20 cellular contexts compared by ENCODE assay signal in genomic region chr5:137822983-137823382, GRCh38. TPM values are rescaled to one million over a fixed set of nuclear protein-coding genes. Genes with fewer than 3 reads are reported as not detected.
DNase-seq lines count a peak whose midpoint lies in the region; ATAC-seq, FAIRE-seq and TF ChIP-seq lines count a peak whose summit lies in the region.
"Had no signal": no experiment of that assay in that cellular context is flagged by ENCODE, and none has a peak within 500 bp of the region (broad histone marks: within the 10 kb centered on the region; RNA-seq: fewer than 3 reads in every experiment).

No MANE protein-coding gene starts in this region.

- no peaks in the 10 kb centered on the region for H3K79me2 ChIP-seq in osteoblast (ENCODE audit: insufficient read depth, low read length)

- POLR2A ChIA-PET in Panc1 (lab: Charles Lee), result no interaction called here

- H3K36me3 ChIP-seq in Panc1 (ENCODE audit: control insufficient read depth, insufficient read depth, low read length) (no peaks in the 10 kb centered on the region), bronchial epithelial cell (ENCODE audit: control insufficient read depth, insufficient read depth, low read length) (no peaks in the 10 kb centered on the region), osteoblast (ENCODE audit: insufficient read depth, low read length) (no peaks in the 10 kb centered on the region)
- H3K36me3 ChIP-seq: BE2C had no signal

- CTCF ChIA-PET in Panc1 (lab: Charles Lee), result interaction anchor here (2.8 kb wide), 1 partner anchor 44 kb away, joined by 11 read pairs; no protein-coding TSS in a partner anchor

- DNase-seq in Panc1 (ENCODE audit: low read depth, low spot score) (no peak), bronchial epithelial cell (ENCODE audit: low read depth) (no peak), osteoblast (ENCODE audit: insufficient read length, low spot score, missing footprints) (peak; percentile 43), substantia nigra (lab: John Stamatoyannopoulos, UW) (no peak), epidermal melanocyte (ENCODE audit: insufficient read length, low spot score) (no peak), activated T-cell treated with anti-CD3 and anti-CD28 coated beads for 4 hours (no peak), GM10266 (ENCODE audit: extremely low spot score) (no peak), NCI-H2227 (lab: John Stamatoyannopoulos, UW; ENCODE audit: unreplicated experiment) (no peak)
- DNase-seq: BE2C; CD4-positive, alpha-beta memory T cell; DMS79; HCEC 1CT; HFFc6 had no signal

- H4K20me1 ChIP-seq in osteoblast (ENCODE audit: insufficient read depth, low read length), result no peaks in the 10 kb centered on the region

- H3K27me3 ChIP-seq in Panc1 (ENCODE audit: control insufficient read depth, insufficient read depth, low read length), result no peaks in the 10 kb centered on the region; the same call in 1 of the 2 replicates
- no peaks in the 10 kb centered on the region for H3K27me3 ChIP-seq in bronchial epithelial cell (ENCODE audit: control insufficient read depth, insufficient read depth, low read length)
- no peaks in the 10 kb centered on the region for H3K27me3 ChIP-seq in osteoblast (ENCODE audit: insufficient read depth, low read length)
- H3K27me3 ChIP-seq: BE2C had no signal

- H3K4me1 ChIP-seq in Panc1 (ENCODE audit: control insufficient read depth, insufficient read depth, low read length), result no peaks in the 10 kb centered on the region; the same call in 1 of the 2 replicates
- H3K4me1 ChIP-seq in osteoblast (ENCODE audit: insufficient read depth, low read length), result peaks cover 4% of the 10 kb centered on the region
- H3K4me1 ChIP-seq: BE2C had no signal

- no peak overlapping the region for H3K4me3 ChIP-seq in Panc1 (ENCODE audit: low read depth in 2 of 2, low read length in 2 of 2)
- H3K4me3 ChIP-seq in bronchial epithelial cell (ENCODE audit: low read depth, low read length), result no peak overlapping the region
- no peak overlapping the region for H3K4me3 ChIP-seq in osteoblast (ENCODE audit: insufficient read depth, low read length)
- H3K4me3 ChIP-seq: A549 had no signal

- TF ChIP-seq CTCF in Panc1 (IDR thresholded peaks at IDR 0.05) (no peak), bronchial epithelial cell (IDR thresholded peaks at IDR 0.05; ENCODE audit: insufficient read depth, low read length, severe bottlenecking) (no peak), osteoblast (IDR thresholded peaks at IDR 0.05; ENCODE audit: extremely low read depth, low read depth, low read length) (no peak), GM10266 (IDR thresholded peaks at IDR 0.05; ENCODE audit: control insufficient read depth, insufficient read depth, low read depth, missing control alignments) (no peak)

- no TSS peak for BruUV-seq in Panc1 (replicated peaks; lab: Mats Ljungman, UMichigan)

- no peaks in the 10 kb centered on the region for H3K9me3 ChIP-seq in Panc1 (ENCODE audit: control insufficient read depth, insufficient read depth, low read depth, low read length)
- H3K9me3 ChIP-seq in osteoblast (ENCODE audit: low read depth, low read length), result no peaks in the 10 kb centered on the region
- H3K9me3 ChIP-seq: A549, BE2C had no signal

- peak; percentile 18 for FAIRE-seq in bronchial epithelial cell (lab: Jason Lieb, UNC)
- FAIRE-seq: A549, G401.6, GM12892 had no signal

- 0 out of 2 replicates have a peak, but pooled peaks have one; percentile 29 for ATAC-seq in Panc1

- H3K4me2 ChIP-seq in osteoblast (ENCODE audit: insufficient read depth, low read length), result no peak overlapping the region
- H3K4me2 ChIP-seq: A549 had no signal

- H3K27ac ChIP-seq in Panc1 (ENCODE audit: low read length) (no peak overlapping the region), osteoblast (ENCODE audit: low read depth, low read length) (no peak overlapping the region), substantia nigra (ENCODE audit: low read depth, low read length, poor library complexity, severe bottlenecking) (peak overlapping the region; percentile 47)
- H3K27ac ChIP-seq: A549, C4-2B, HL-60 had no signal

- no peak overlapping the region for H2AFZ ChIP-seq in osteoblast (ENCODE audit: low read length)

- in situ Hi-C loops in Panc1 (cut with HindIII; ENCODE audit: low pct_unique_long_range_greater_than_20kb, low sequenced_read_pairs), result no loop called here

- intact Hi-C loops in Panc1 (cut with micrococcal nuclease; ENCODE audit: unreplicated experiment), result loop anchor here (1.0 to 2.0 kb wide), 3 partner anchors 44 to 194 kb away; no protein-coding TSS in a partner anchor

RNA-seq across cellular contexts. Expression of gene MYOT, which starts 44.7 kb away (rescaled TPM):
- total RNA-seq in Panc1 (2021; ENCODE audit: unreplicated experiment), result not detected
- not detected for polyA plus RNA-seq in Panc1 (2012; ENCODE audit: insufficient read length)
- not detected in 2 replicates for total RNA-seq in bronchial epithelial cell
- total RNA-seq in osteoblast, result not detected in 2 replicates
- total RNA-seq: CD4-positive, alpha-beta memory T cell; H1; HFFc6 had no signal
- polyA plus RNA-seq: AG04450, H1 had no signal
